Comparison of ENCODE assay signal across 17 cellular contexts in the genomic region with DNA sequence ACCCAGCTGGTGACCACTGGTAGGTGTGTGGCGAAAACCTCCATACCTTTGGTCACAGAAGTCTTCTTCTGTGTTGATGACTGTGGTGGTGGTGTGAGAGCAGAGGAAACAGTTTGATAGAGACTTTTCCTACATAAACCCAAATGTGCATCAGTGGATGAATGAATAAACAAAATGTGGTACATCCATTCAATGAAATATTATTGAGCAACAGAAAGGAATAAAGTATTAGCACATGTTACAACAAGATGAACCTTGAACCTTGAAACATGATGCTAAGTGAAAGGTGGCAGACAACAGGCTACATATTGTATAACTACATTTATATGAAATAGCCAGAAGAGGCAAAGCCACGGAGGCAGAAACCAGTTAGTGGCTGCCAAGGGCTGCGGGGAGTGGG. TPM values are rescaled to one million over a fixed set of nuclear protein-coding genes. Genes with fewer than 3 reads are reported as not detected.
DNase-seq lines count a peak whose midpoint lies in the region; ATAC-seq, FAIRE-seq and TF ChIP-seq lines count a peak whose summit lies in the region.
"Had no signal": no experiment of that assay in that cellular context is flagged by ENCODE, and none has a peak within 500 bp of the region (broad histone marks: within the 10 kb centered on the region; RNA-seq: fewer than 3 reads in every experiment).

No MANE protein-coding gene starts in this region.

- H2AFZ ChIP-seq in endothelial cell of umbilical vein (ENCODE audit: low read depth, low read length) = no peak overlapping the region

- H3K27me3 ChIP-seq in endothelial cell of umbilical vein (ENCODE audit: control insufficient read depth in 2 of 2, insufficient read depth in 2 of 2, low read length in 2 of 2) = no peaks in the 10 kb centered on the region
- H3K27me3 ChIP-seq: esophagus muscularis mucosa, gastroesophageal sphincter, thyroid gland had no signal

- H3K27ac Mint-ChIP-seq in activated naive CD4-positive, alpha-beta T cell treated with anti-CD3 and anti-CD28 coated beads for 36 hours = peak overlapping the region; percentile 97
- peak overlapping the region; percentile 98 for H3K27ac Mint-ChIP-seq in T-helper 17 cell
- peak overlapping the region; percentile 83 for H3K27ac Mint-ChIP-seq in stimulated activated memory B cell treated with anti-CD40 and anti-IgM and Interleukin-4, amounts not matched to agents 10 μg/mL and 1 μg/mL and 100 μg/mL, for 72 hours

- H3K9me3 ChIP-seq in T-helper 17 cell (ENCODE audit: control insufficient read depth, low read length, poor library complexity, severe bottlenecking) (no peaks in the 10 kb centered on the region), endothelial cell of umbilical vein (replicated peaks; ENCODE audit: control insufficient read depth, insufficient read depth, low read length) (no peaks in the 10 kb centered on the region)
- H3K9me3 ChIP-seq: esophagus muscularis mucosa, gastroesophageal sphincter, thyroid gland had no signal

- peak; percentile 40 for FAIRE-seq in endothelial cell of umbilical vein (lab: Jason Lieb, UNC)

- peaks cover 2% of the 10 kb centered on the region for H3K36me3 Mint-ChIP-seq in activated naive CD4-positive, alpha-beta T cell treated with anti-CD3 and anti-CD28 coated beads for 36 hours (ENCODE audit: low read depth)
- no peaks in the 10 kb centered on the region for H3K36me3 Mint-ChIP-seq in T-helper 17 cell (ENCODE audit: low read depth)
- H3K36me3 Mint-ChIP-seq in stimulated activated memory B cell treated with anti-CD40 and anti-IgM and Interleukin-4, amounts not matched to agents 10 μg/mL and 1 μg/mL and 100 μg/mL, for 72 hours = no peaks in the 10 kb centered on the region

- no peak for DNase-seq in activated naive CD4-positive, alpha-beta T cell treated with anti-CD3 and anti-CD28 coated beads for 36 hours
- DNase-seq in activated naive CD4-positive, alpha-beta T cell treated with Interleukin-2 at 50 U/mL for 16 hours = no peak
- DNase-seq in T-helper 17 cell (no peak), endothelial cell of umbilical vein (ENCODE audit: low read depth, low spot score) (no peak), SW480 (ENCODE audit: low spot score) (no peak), NCI-H82 (lab: John Stamatoyannopoulos, UW) (no peak)
- DNase-seq: amniotic stem cell; DMS79 treated with DMSO at 0.1 percent for 48 hours; NCI-H526 treated with DMSO at 0.1 percent for 48 hours; Right ventricle myocardium superior; stimulated activated CD8-positive, alpha-beta memory T cell treated with anti-CD3 and anti-CD28 coated beads, Interleukin-4, amount 100 ng/mL, for 48 hours; thyroid gland had no signal

- CTCF ChIA-PET in activated naive CD4-positive, alpha-beta T cell treated with anti-CD3 and anti-CD28 coated beads for 36 hours (lab: Charles Lee) = no interaction called here
- CTCF ChIA-PET in endothelial cell of umbilical vein (lab: Charles Lee) = no interaction called here

- H3K79me2 ChIP-seq in endothelial cell of umbilical vein (ENCODE audit: control insufficient read depth, insufficient read depth, low read length) = no peaks in the 10 kb centered on the region

- no peak overlapping the region for H3K27ac ChIP-seq in endothelial cell of umbilical vein (ENCODE audit: insufficient read depth, low read depth, low read length)
- H3K27ac ChIP-seq: esophagus muscularis mucosa, gastroesophageal sphincter, thyroid gland had no signal

- POLR2A ChIA-PET in endothelial cell of umbilical vein (lab: Charles Lee) = no interaction called here

- no peak for ATAC-seq in T-helper 17 cell
- ATAC-seq in stimulated activated memory B cell treated with anti-CD40 and anti-IgM and Interleukin-4, amounts not matched to agents 10 μg/mL and 1 μg/mL and 100 μg/mL, for 72 hours = no peak
- ATAC-seq in GM19023 (IDR thresholded peaks at IDR 0.05; ENCODE audit: unreplicated experiment) = no peak
- ATAC-seq: gastroesophageal sphincter, HCT116 had no signal

- BruUV-seq in endothelial cell of umbilical vein (replicated peaks; lab: Mats Ljungman, UMichigan) = no TSS peak

- H4K20me1 ChIP-seq in endothelial cell of umbilical vein (replicated peaks; ENCODE audit: control insufficient read depth, extremely low read depth, insufficient read depth, low read length) = no peaks in the 10 kb centered on the region

- H3K4me3 Mint-ChIP-seq in activated naive CD4-positive, alpha-beta T cell treated with anti-CD3 and anti-CD28 coated beads for 36 hours = no peak overlapping the region
- peak overlapping the region; percentile 21 for H3K4me3 Mint-ChIP-seq in T-helper 17 cell
- no peak overlapping the region for H3K4me3 Mint-ChIP-seq in stimulated activated memory B cell treated with anti-CD40 and anti-IgM and Interleukin-4, amounts not matched to agents 10 μg/mL and 1 μg/mL and 100 μg/mL, for 72 hours

- no peaks in the 10 kb centered on the region for H3K9me3 Mint-ChIP-seq in activated naive CD4-positive, alpha-beta T cell treated with anti-CD3 and anti-CD28 coated beads for 36 hours
- no peaks in the 10 kb centered on the region for H3K9me3 Mint-ChIP-seq in stimulated activated memory B cell treated with anti-CD40 and anti-IgM and Interleukin-4, amounts not matched to agents 10 μg/mL and 1 μg/mL and 100 μg/mL, for 72 hours

- peaks cover 65% of the 10 kb centered on the region for H3K4me1 Mint-ChIP-seq in activated naive CD4-positive, alpha-beta T cell treated with anti-CD3 and anti-CD28 coated beads for 36 hours (ENCODE audit: low read depth)
- peaks cover 34% of the 10 kb centered on the region for H3K4me1 Mint-ChIP-seq in T-helper 17 cell
- H3K4me1 Mint-ChIP-seq in stimulated activated memory B cell treated with anti-CD40 and anti-IgM and Interleukin-4, amounts not matched to agents 10 μg/mL and 1 μg/mL and 100 μg/mL, for 72 hours = peaks cover 45% of the 10 kb centered on the region

- no peaks in the 10 kb centered on the region for H3K9me1 ChIP-seq in endothelial cell of umbilical vein (replicated peaks; ENCODE audit: control insufficient read depth, extremely low read depth, insufficient read depth, low read length)

- H3K4me2 ChIP-seq in endothelial cell of umbilical vein (ENCODE audit: insufficient read depth, low read length) = no peak overlapping the region

- intact Hi-C loops in activated naive CD4-positive, alpha-beta T cell treated with anti-CD3 and anti-CD28 coated beads for 36 hours (cut with micrococcal nuclease) = no loop called here
- intact Hi-C loops in endothelial cell of umbilical vein (cut with micrococcal nuclease) = no loop called here

- no peak overlapping the region for H3K4me3 ChIP-seq in endothelial cell of umbilical vein (replicated peaks in 1 of 3; ENCODE audit: insufficient read depth in 1 of 3, low read depth in 1 of 3, low read length in 3 of 3)
- H3K4me3 ChIP-seq: esophagus muscularis mucosa, gastroesophageal sphincter, thyroid gland had no signal

- no peak overlapping the region for H3K9ac ChIP-seq in endothelial cell of umbilical vein (replicated peaks; ENCODE audit: extremely low read depth, insufficient read depth, low read length)

- TF ChIP-seq POLR2A in endothelial cell of umbilical vein (IDR thresholded peaks at IDR 0.05; ENCODE audit: low read depth, low read length) = no peak

- no peaks in the 10 kb centered on the region for H3K36me3 ChIP-seq in endothelial cell of umbilical vein (ENCODE audit: control insufficient read depth in 2 of 2, extremely low read depth in 1 of 2, insufficient read depth in 2 of 2, low read length in 2 of 2)
- H3K36me3 ChIP-seq: gastroesophageal sphincter, thyroid gland had no signal

- no peak for TF ChIP-seq CTCF in endothelial cell of umbilical vein (IDR thresholded peaks at IDR 0.05; ENCODE audit: extremely low read depth in 1 of 2, insufficient read depth in 1 of 2, low read depth in 1 of 2, low read length in 2 of 2)

- no peaks in the 10 kb centered on the region for H3K27me3 Mint-ChIP-seq in activated naive CD4-positive, alpha-beta T cell treated with anti-CD3 and anti-CD28 coated beads for 36 hours (ENCODE audit: low read depth)
- H3K27me3 Mint-ChIP-seq in T-helper 17 cell = no peaks in the 10 kb centered on the region
- H3K27me3 Mint-ChIP-seq in stimulated activated memory B cell treated with anti-CD40 and anti-IgM and Interleukin-4, amounts not matched to agents 10 μg/mL and 1 μg/mL and 100 μg/mL, for 72 hours = no peaks in the 10 kb centered on the region

- dilution Hi-C loops in endothelial cell of umbilical vein (cut with MboI; ENCODE audit: extremely low pct_ligation_motif_present, low sequenced_read_pairs) = no loop called here

- peaks cover 7% of the 10 kb centered on the region for H3K4me1 ChIP-seq in endothelial cell of umbilical vein (ENCODE audit: control insufficient read depth, extremely low read depth, insufficient read depth, low read length)
- H3K4me1 ChIP-seq: thyroid gland had no signal

TF ChIP-seq in endothelial cell of umbilical vein, 7 proteins besides CTCF, POLR2A, EP300 and RAD21 (continues in another document):
- TF ChIP-seq GATA2 (IDR thresholded peaks at IDR 0.05; ENCODE audit: insufficient read depth, insufficient read length, low read depth, low read length) = no peak
- TF ChIP-seq, protein P1, sequence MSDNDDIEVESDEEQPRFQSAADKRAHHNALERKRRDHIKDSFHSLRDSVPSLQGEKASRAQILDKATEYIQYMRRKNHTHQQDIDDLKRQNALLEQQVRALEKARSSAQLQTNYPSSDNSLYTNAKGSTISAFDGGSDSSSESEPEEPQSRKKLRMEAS (IDR thresholded peaks at IDR 0.05; ENCODE audit: insufficient read depth, insufficient read length) = no peak

RNA-seq across cellular contexts. Expression of a gene that starts 15.2 kb away (rescaled TPM):
- total RNA-seq in activated naive CD4-positive, alpha-beta T cell treated with anti-CD3 and anti-CD28 coated beads for 36 hours = 10 to 100 TPM; 50.6 to 52.1 TPM
- total RNA-seq in T-helper 17 cell (1 to 10 TPM; 8.0 to 8.2 TPM), endothelial cell of umbilical vein (3.9 and 6.1 TPM in 2 replicates)
- 1.5 and 1.6 TPM in 2 replicates for polyA plus RNA-seq in endothelial cell of umbilical vein
- 0.93 and 1.1 TPM in 2 replicates for polyA plus RNA-seq in endothelial cell of umbilical vein (2011; cell fraction: cytosol; rRNA removed)
- polyA plus RNA-seq in endothelial cell of umbilical vein (2011; cell fraction: nucleus; rRNA removed) = 2.9 and 3.0 TPM in 2 replicates
- 2.7 and 3.8 TPM in 2 replicates for polyA plus RNA-seq in endothelial cell of umbilical vein (2012)
- 1.6 and 2.1 TPM in 2 replicates for polyA minus RNA-seq in endothelial cell of umbilical vein
- polyA minus RNA-seq in endothelial cell of umbilical vein (2011; cell fraction: cytosol; rRNA and poly(A)+ RNA removed) = 0.31 TPM
- polyA minus RNA-seq in endothelial cell of umbilical vein (2011; cell fraction: nucleus; rRNA and poly(A)+ RNA removed) = 1.4 and 1.8 TPM in 2 replicates

RNA-seq across cellular contexts. Expression of a gene that starts 57.7 kb away (rescaled TPM):
- total RNA-seq in activated naive CD4-positive, alpha-beta T cell treated with anti-CD3 and anti-CD28 coated beads for 36 hours = 100 to 1,000 TPM; 132 to 145 TPM
- total RNA-seq in T-helper 17 cell (10 to 100 TPM; 66.1 to 81.7 TPM), endothelial cell of umbilical vein (153 and 161 TPM in 2 replicates)
- polyA plus RNA-seq in endothelial cell of umbilical vein = 56.4 and 59.4 TPM in 2 replicates
- polyA plus RNA-seq in endothelial cell of umbilical vein (2011; cell fraction: cytosol; rRNA removed) = 84.0 and 84.8 TPM in 2 replicates
- polyA plus RNA-seq in endothelial cell of umbilical vein (2011; cell fraction: nucleus; rRNA removed) = 93.1 and 112 TPM in 2 replicates
- polyA plus RNA-seq in endothelial cell of umbilical vein (2012) = 117 and 183 TPM in 2 replicates
- 167 and 171 TPM in 2 replicates for polyA minus RNA-seq in endothelial cell of umbilical vein
- polyA minus RNA-seq in endothelial cell of umbilical vein (2011; cell fraction: cytosol; rRNA and poly(A)+ RNA removed) = 90.0 TPM
- 83.6 and 138 TPM in 2 replicates for polyA minus RNA-seq in endothelial cell of umbilical vein (2011; cell fraction: nucleus; rRNA and poly(A)+ RNA removed)
